ENCODE assay signal across 9 cellular contexts in the genomic region with DNA sequence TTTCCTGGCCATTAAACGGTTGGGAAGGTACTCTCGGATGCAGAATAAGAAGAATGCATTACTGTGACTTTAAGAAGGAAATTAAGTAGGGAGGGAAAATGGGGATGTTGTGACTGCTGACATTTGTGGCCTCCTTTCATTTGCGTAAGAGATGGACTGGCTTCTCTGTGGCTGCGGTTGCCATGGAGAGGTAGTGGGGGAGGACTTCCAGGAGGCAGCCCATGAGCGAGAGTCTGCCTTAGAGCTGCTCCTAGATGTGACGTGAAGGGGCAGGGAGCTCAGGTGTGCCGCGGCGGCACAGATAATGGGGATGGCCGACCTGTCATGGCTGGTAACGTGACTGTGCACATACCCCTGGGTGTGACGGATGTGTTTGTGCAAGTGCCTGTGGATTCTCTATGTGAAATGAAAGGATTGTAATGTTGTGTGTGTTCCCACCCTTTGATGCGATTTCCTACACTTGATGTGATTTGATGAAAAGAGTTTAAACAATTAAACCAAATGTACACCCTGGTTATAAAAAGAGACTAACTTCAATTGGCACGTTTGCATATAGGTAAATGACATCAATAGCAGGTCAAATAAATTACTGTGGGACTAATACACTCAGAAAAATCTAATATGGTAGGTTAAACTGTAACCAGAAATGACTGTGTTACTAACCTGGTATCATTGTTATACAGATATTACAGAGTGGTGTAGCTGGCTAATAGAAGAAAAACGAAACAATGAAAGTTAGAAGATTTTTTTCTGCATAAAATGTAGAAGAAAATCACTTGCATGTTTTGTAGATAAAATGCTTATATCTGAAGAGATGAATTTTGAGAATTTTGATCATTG. TPM values are rescaled to one million over a fixed set of nuclear protein-coding genes. Genes with fewer than 3 reads are reported as not detected.
DNase-seq lines count a peak whose midpoint lies in the region; ATAC-seq and TF ChIP-seq lines count a peak whose summit lies in the region.
"Had no signal": no experiment of that assay in that cellular context is flagged by ENCODE, and none has a peak within 500 bp of the region (broad histone marks: within the 10 kb centered on the region; RNA-seq: fewer than 3 reads in every experiment).

No MANE protein-coding gene starts in this region.

- peaks cover 12% of the 10 kb centered on the region for H3K36me3 Mint-ChIP-seq in activated naive CD4-positive, alpha-beta T cell treated with anti-CD3 and anti-CD28 coated beads for 36 hours (ENCODE audit: low read depth)

- no peaks in the 10 kb centered on the region for H4K20me1 ChIP-seq in SK-N-SH (ENCODE audit: insufficient read depth)

- H3K4me1 Mint-ChIP-seq in activated naive CD4-positive, alpha-beta T cell treated with anti-CD3 and anti-CD28 coated beads for 36 hours (ENCODE audit: low read depth): peaks cover 72% of the 10 kb centered on the region

- peak; percentile 10 for DNase-seq in RPMI7951 (ENCODE audit: low read depth)
- peak; percentile 84 for DNase-seq in activated naive CD4-positive, alpha-beta T cell treated with anti-CD3 and anti-CD28 coated beads for 36 hours
- DNase-seq in right atrium auricular region (ENCODE audit: low spot score): peak; percentile 74
- DNase-seq in renal cortical epithelial cell (ENCODE audit: low read depth): peak; percentile 91
- no peak for DNase-seq in SK-N-SH
- DNase-seq in DMS 273 (lab: John Stamatoyannopoulos, UW; ENCODE audit: unreplicated experiment): no peak

- TF ChIP-seq RAD21 in SK-N-SH (IDR thresholded peaks at IDR 0.05; ENCODE audit: low read length): no peak

- H3K27ac ChIP-seq in right atrium auricular region: no peak overlapping the region
- no peak overlapping the region for H3K27ac ChIP-seq in SK-N-SH (ENCODE audit: low read depth in 2 of 2, low read length in 1 of 2)
- H3K27ac ChIP-seq: SK-N-MC had no signal

- in situ Hi-C loops in GM18951 (cut with MboI; ENCODE audit: low sequenced_read_pairs, unreplicated experiment): no loop called here

- H3K36me3 ChIP-seq in right atrium auricular region: no peaks in the 10 kb centered on the region
- H3K36me3 ChIP-seq in SK-N-SH (replicated peaks in 1 of 2; ENCODE audit: control insufficient read depth in 1 of 2, insufficient read depth in 2 of 2, low read length in 1 of 2): peaks cover 0 to 6% of the 10 kb centered on the region in 2 experiments

- peak; percentile 63 for ATAC-seq in HG03139 (IDR thresholded peaks at IDR 0.05; ENCODE audit: unreplicated experiment)

- H3F3A ChIP-seq in SK-N-SH (replicated peaks; ENCODE audit: insufficient read depth): no peaks in the 10 kb centered on the region

- 83% methylated on average over 15 of the region's 15 CpGs for WGBS in SK-N-SH (ENCODE audit: low lambda C conversion rate)

- H3K9me2 ChIP-seq in SK-N-SH: no peaks in the 10 kb centered on the region

- peaks cover 0 to 20% of the 10 kb centered on the region in 2 donors for H3K4me1 ChIP-seq in right atrium auricular region
- H3K4me1 ChIP-seq in SK-N-SH (ENCODE audit: control insufficient read depth in 1 of 2, insufficient read depth in 2 of 2, low read depth in 1 of 2, low read length in 1 of 2): peaks cover 3% of the 10 kb centered on the region in 2 experiments; a peak in 3 of 4 replicates

- peak overlapping the region in 1 of 2 donors; percentile 18 for H3K4me3 ChIP-seq in right atrium auricular region
- H3K4me3 ChIP-seq in SK-N-SH (ENCODE audit: low read depth in 2 of 2, low read length in 1 of 2): no peak overlapping the region
- H3K4me3 ChIP-seq: SK-N-MC had no signal

- intact Hi-C loops in activated naive CD4-positive, alpha-beta T cell treated with anti-CD3 and anti-CD28 coated beads for 36 hours (cut with micrococcal nuclease): loop anchor here (1.0 to 5.0 kb wide), 2 partner anchors 9 to 599 kb away; no protein-coding TSS in a partner anchor

- peak overlapping the region; percentile 69 for H3K4me3 Mint-ChIP-seq in activated naive CD4-positive, alpha-beta T cell treated with anti-CD3 and anti-CD28 coated beads for 36 hours

- H2AFZ ChIP-seq in SK-N-SH (ENCODE audit: low read depth): no peak overlapping the region

- H3K9me3 Mint-ChIP-seq in activated naive CD4-positive, alpha-beta T cell treated with anti-CD3 and anti-CD28 coated beads for 36 hours: no peaks in the 10 kb centered on the region

- peak overlapping the region; percentile 69 for H3K27ac Mint-ChIP-seq in activated naive CD4-positive, alpha-beta T cell treated with anti-CD3 and anti-CD28 coated beads for 36 hours

- H3K9ac ChIP-seq in SK-N-SH: no peak overlapping the region

- no peaks in the 10 kb centered on the region for H3K27me3 Mint-ChIP-seq in activated naive CD4-positive, alpha-beta T cell treated with anti-CD3 and anti-CD28 coated beads for 36 hours (ENCODE audit: low read depth)

- no peak overlapping the region for H3K4me2 ChIP-seq in SK-N-SH

- TF ChIP-seq CTCF in right atrium auricular region (IDR thresholded peaks at IDR 0.05) (no peak), SK-N-SH (IDR thresholded peaks at IDR 0.05) (no peak)

- TF ChIP-seq POLR2A in GM18951 (IDR thresholded peaks at IDR 0.05; ENCODE audit: extremely low read depth, insufficient read depth, insufficient read length): peak; percentile 53

- H3K27me3 ChIP-seq in right atrium auricular region: no peaks in the 10 kb centered on the region
- no peaks in the 10 kb centered on the region for H3K27me3 ChIP-seq in SK-N-SH (ENCODE audit: insufficient read depth)

- POLR2A ChIA-PET in SK-N-SH (lab: Yijun Ruan, JAX): no interaction called here

- TF ChIP-seq EP300 in SK-N-SH (IDR thresholded peaks at IDR 0.05; ENCODE audit: borderline replicate concordance in 1 of 2, low read depth in 1 of 2, low read length in 1 of 2): no peak

- H3K9me3 ChIP-seq in right atrium auricular region: no peaks in the 10 kb centered on the region
- H3K9me3 ChIP-seq in SK-N-SH: no peaks in the 10 kb centered on the region

- peaks cover 74% of the 10 kb centered on the region for H3K79me2 ChIP-seq in SK-N-SH (ENCODE audit: insufficient read depth)

- CTCF ChIA-PET in activated naive CD4-positive, alpha-beta T cell treated with anti-CD3 and anti-CD28 coated beads for 36 hours (lab: Charles Lee): no interaction called here
- CTCF ChIA-PET in SK-N-SH (lab: Yijun Ruan, JAX): no interaction called here

TF ChIP-seq in SK-N-SH, 30 proteins besides CTCF, POLR2A, EP300 and RAD21:
- TF ChIP-seq RXRA (IDR thresholded peaks at IDR 0.05; ENCODE audit: borderline replicate concordance, low read depth) (no peak), FOXM1 (IDR thresholded peaks at IDR 0.05; ENCODE audit: low read depth) (no peak), JUND (IDR thresholded peaks at IDR 0.05) (no peak), RCOR1 (IDR thresholded peaks at IDR 0.05; ENCODE audit: low read length) (no peak), GABPA (IDR thresholded peaks at IDR 0.05; ENCODE audit: low read depth) (no peak)

RNA-seq across cellular contexts. Expression of a gene that starts 48.9 kb away (rescaled TPM):
- 7.8 and 17.9 TPM in 2 replicates for total RNA-seq in RPMI7951 (2014; rRNA removed; shearing (Covaris generic))
- 10 to 100 TPM; 43.6 to 47.9 TPM for total RNA-seq in activated naive CD4-positive, alpha-beta T cell treated with anti-CD3 and anti-CD28 coated beads for 36 hours
- 10 to 100 TPM; 16.1 to 18.8 TPM for total RNA-seq in right atrium auricular region
- total RNA-seq in renal cortical epithelial cell: 13.0 and 15.2 TPM in 2 replicates
- 7.7 and 10.4 TPM in 2 replicates for polyA plus RNA-seq in SK-N-SH (2012; rRNA removed)
- 5.5 and 6.4 TPM in 2 replicates for polyA plus RNA-seq in SK-N-SH (2012; cell fraction: cytosol; rRNA removed)
- polyA plus RNA-seq in SK-N-SH (2012; cell fraction: nucleus; rRNA removed): 19.3 and 21.1 TPM in 2 replicates

Comparison
In these comparisons a context has a peak if more than half of its experiments do, and no peak if none do; other contexts are left out.
1. DNase-seq: peak in RPMI7951 (single experiment), activated naive CD4-positive, alpha-beta T cell treated with anti-CD3 and anti-CD28 coated beads for 36 hours (single experiment), right atrium auricular region (single experiment) and renal cortical epithelial cell (single experiment); none in SK-N-SH (single experiment) and DMS 273 (single experiment).